24 cellular contexts compared by ENCODE assay signal in genomic region chr6:140256213-140256612, GRCh38.
DNase-seq lines count a peak whose midpoint lies in the region; ATAC-seq, FAIRE-seq and TF ChIP-seq lines count a peak whose summit lies in the region.
"Had no signal": no experiment of that assay in that cellular context is flagged by ENCODE, and none has a peak within 500 bp of the region (broad histone marks: within the 10 kb centered on the region; RNA-seq: fewer than 3 reads in every experiment).

No MANE protein-coding gene starts in this region.

- H3K27ac ChIP-seq in endodermal cell (ENCODE audit: low read depth, low read length), result no peak overlapping the region
- H3K27ac ChIP-seq: neutrophil, PC-9 had no signal

- no peaks in the 10 kb centered on the region for H3K36me3 ChIP-seq in endodermal cell (ENCODE audit: control insufficient read depth, insufficient read depth, low read length)
- H3K36me3 ChIP-seq: HAP-1, neutrophil had no signal

- H3K27me3 ChIP-seq in endodermal cell (ENCODE audit: control insufficient read depth, insufficient read depth, low read length, poor library complexity, severe bottlenecking), result no peaks in the 10 kb centered on the region
- H3K27me3 ChIP-seq: neutrophil had no signal

- ATAC-seq in GM21529 (IDR thresholded peaks at IDR 0.05; ENCODE audit: unreplicated experiment), result no peak
- ATAC-seq: activated CD8-positive, alpha-beta T cell treated with anti-CD3 and anti-CD28 coated beads, Interleukin-2, amount 10 ng/mL, durations not matched to agents 7 days and 5 days had no signal

- peaks cover 2% of the 10 kb centered on the region for H3K27me3 Mint-ChIP-seq in endodermal cell (ENCODE audit: insufficient read depth)
- H3K27me3 Mint-ChIP-seq: progenitor cell of endocrine pancreas had no signal

- H3K4me3 ChIP-seq in endodermal cell (ENCODE audit: low read length), result peak overlapping the region; percentile 32
- H3K4me3 ChIP-seq: HAP-1, PC-9 had no signal

- H3K4me1 Mint-ChIP-seq in endodermal cell, result peaks cover 13% of the 10 kb centered on the region
- H3K4me1 Mint-ChIP-seq: CD4-positive, alpha-beta memory T cell had no signal

- FAIRE-seq in urothelium cell line (lab: Jason Lieb, UNC), result no peak
- FAIRE-seq: A204.1, GM18507 had no signal

- H3K9ac ChIP-seq in endodermal cell (ENCODE audit: extremely low read depth, low read length, poor library complexity, severe bottlenecking), result no peak overlapping the region

- H3K9me3 ChIP-seq in endodermal cell (ENCODE audit: control insufficient read depth, low read length), result peaks cover 5% of the 10 kb centered on the region
- H3K9me3 ChIP-seq: HAP-1, neutrophil had no signal

- peaks cover 26% of the 10 kb centered on the region for H3K36me3 Mint-ChIP-seq in endodermal cell (ENCODE audit: low read depth)
- H3K36me3 Mint-ChIP-seq: CD4-positive, alpha-beta memory T cell had no signal

- DNase-seq in SHP77 treated with DMSO at 0.1 percent for 48 hours (lab: John Stamatoyannopoulos, UW) (peak; percentile 54), SHP77 (lab: John Stamatoyannopoulos, UW) (no peak), SW480 (ENCODE audit: low spot score) (peak; percentile 11), endodermal cell (no peak), urothelium cell line (ENCODE audit: low spot score) (peak; percentile 17), NCI-H146 treated with DMSO at 0.1 percent for 48 hours (lab: John Stamatoyannopoulos, UW; ENCODE audit: unreplicated experiment) (no peak)
- no peak for DNase-seq in activated CD8-positive, alpha-beta memory T cell treated with anti-CD3 and anti-CD28 coated beads, Interleukin-2, amount 50 U/mL, for 4 hours
- DNase-seq: activated CD4-positive, alpha-beta T cell treated with anti-CD3 and anti-CD28 coated beads for 1 hour; activated CD8-positive, alpha-beta T cell treated with anti-CD3 and anti-CD28 coated beads, Interleukin-2, amount 10 ng/mL, durations not matched to agents 7 days and 5 days; AML-193; CD4-positive, alpha-beta memory T cell; dermis blood vessel endothelial cell; glutamatergic neuron; NCI-H1436; NCI-H524; SIG-M5; trophoblast cell had no signal

- 100% methylated on average over 1 of the region's 1 CpG; no CpG with 5 or more reads in 1 of the 2 experiments for WGBS in endodermal cell (ENCODE audit: insufficient coverage in 1 of 2, insufficient read length in 1 of 2), 2 experiments

- no peak overlapping the region for H3K27ac Mint-ChIP-seq in endodermal cell
- H3K27ac Mint-ChIP-seq: activated CD8-positive, alpha-beta T cell treated with anti-CD3 and anti-CD28 coated beads, Interleukin-2, amount 10 ng/mL, durations not matched to agents 7 days and 5 days; CD4-positive, alpha-beta memory T cell; progenitor cell of endocrine pancreas had no signal

- H3K4me1 ChIP-seq in endodermal cell (ENCODE audit: control insufficient read depth, insufficient read depth, low read length), result no peaks in the 10 kb centered on the region
- H3K4me1 ChIP-seq: HAP-1 had no signal

- no peak for TF ChIP-seq CTCF in endodermal cell (conservative IDR thresholded peaks at IDR 0.05)

- H3K9me3 Mint-ChIP-seq in endodermal cell, result peaks cover 27% of the 10 kb centered on the region

- no peak overlapping the region for H3K4me3 Mint-ChIP-seq in endodermal cell
- H3K4me3 Mint-ChIP-seq: activated CD8-positive, alpha-beta T cell treated with anti-CD3 and anti-CD28 coated beads, Interleukin-2, amount 10 ng/mL, durations not matched to agents 7 days and 5 days; CD4-positive, alpha-beta memory T cell had no signal

Comparison
In these comparisons a context has a peak if more than half of its experiments do, and no peak if none do; other contexts are left out.
1. DNase-seq: peak in SHP77 treated with DMSO at 0.1 percent for 48 hours (single experiment), SW480 (single experiment) and urothelium cell line (single experiment); none in SHP77 (0 of 2), endodermal cell (single experiment), activated CD8-positive, alpha-beta memory T cell treated with anti-CD3 and anti-CD28 coated beads, Interleukin-2, amount 50 U/mL, for 4 hours (single experiment) and NCI-H146 treated with DMSO at 0.1 percent for 48 hours (single experiment).